12 cellular contexts compared by ENCODE assay signal in genomic region chr7:157219154-157219553, GRCh38.
DNase-seq lines count a peak whose midpoint lies in the region; ATAC-seq and TF ChIP-seq lines count a peak whose summit lies in the region.
"Had no signal": no experiment of that assay in that cellular context is flagged by ENCODE, and none has a peak within 500 bp of the region (broad histone marks: within the 10 kb centered on the region; RNA-seq: fewer than 3 reads in every experiment).

No MANE protein-coding gene starts in this region.

- H3K27ac Mint-ChIP-seq in neural progenitor cell, result no peak overlapping the region

- H3K27ac ChIP-seq in neural progenitor cell, result no peak overlapping the region

- no peak overlapping the region for H3K4me2 ChIP-seq in neural progenitor cell

- TF ChIP-seq CTCF in neural progenitor cell (IDR thresholded peaks at IDR 0.05) (no peak), mucosa of descending colon (IDR thresholded peaks at IDR 0.05) (no peak)

- H2AFZ ChIP-seq in neural progenitor cell (replicated peaks), result no peak overlapping the region

- intact Hi-C loops in mucosa of descending colon (cut with DNase I, micrococcal nuclease), result no loop called here

- H3K36me3 ChIP-seq in neural progenitor cell (no peaks in the 10 kb centered on the region), mucosa of descending colon (ENCODE audit: low read depth) (peaks cover 3% of the 10 kb centered on the region)

- H3K4me1 ChIP-seq in neural progenitor cell, result no peaks in the 10 kb centered on the region
- H3K4me1 ChIP-seq in mucosa of descending colon (ENCODE audit: low read depth), result no peaks in the 10 kb centered on the region
- H3K4me1 ChIP-seq: BE2C had no signal

- H3K4me3 ChIP-seq in neural progenitor cell (no peak overlapping the region), mucosa of descending colon (no peak overlapping the region)

- no peaks in the 10 kb centered on the region for H3K27me3 ChIP-seq in neural progenitor cell
- H3K27me3 ChIP-seq: BE2C had no signal

- H4K20me1 ChIP-seq in neural progenitor cell (ENCODE audit: low read depth), result no peaks in the 10 kb centered on the region

- no peaks in the 10 kb centered on the region for H3K79me2 ChIP-seq in neural progenitor cell (ENCODE audit: low read depth)

- ATAC-seq in GM18498 (IDR thresholded peaks at IDR 0.05; ENCODE audit: unreplicated experiment) (peak; percentile 94), GM19463 (IDR thresholded peaks at IDR 0.05; ENCODE audit: unreplicated experiment) (peak; percentile 79), HG02938 (IDR thresholded peaks at IDR 0.05; ENCODE audit: unreplicated experiment) (peak; percentile 68), mucosa of descending colon (no peak), HG03439 (IDR thresholded peaks at IDR 0.05; ENCODE audit: unreplicated experiment) (no peak)
- ATAC-seq: naive thymus-derived CD4-positive, alpha-beta T cell had no signal

- no peaks in the 10 kb centered on the region for H3K9me3 Mint-ChIP-seq in neural progenitor cell
- H3K9me3 Mint-ChIP-seq: naive thymus-derived CD4-positive, alpha-beta T cell had no signal

- H3K4me1 Mint-ChIP-seq in neural progenitor cell, result no peaks in the 10 kb centered on the region
- H3K4me1 Mint-ChIP-seq: naive thymus-derived CD4-positive, alpha-beta T cell had no signal

- H3K27me3 Mint-ChIP-seq in neural progenitor cell (ENCODE audit: insufficient read depth, low read depth), result peaks cover 4% of the 10 kb centered on the region
- H3K27me3 Mint-ChIP-seq: naive thymus-derived CD4-positive, alpha-beta T cell had no signal

- H3K4me3 Mint-ChIP-seq in neural progenitor cell, result no peak overlapping the region

- DNase-seq in NCI-H2029 treated with DMSO at 0.1 percent for 48 hours (lab: John Stamatoyannopoulos, UW), result peak; percentile 15
- DNase-seq in activated CD4-positive, alpha-beta T cell treated with anti-CD3 and anti-CD28 coated beads for 4 hours, result no peak
- DNase-seq in neural progenitor cell (ENCODE audit: low spot score), result no peak
- no peak for DNase-seq in mucosa of descending colon
- DNase-seq: BE2C; cortex of kidney; naive thymus-derived CD4-positive, alpha-beta T cell; NCI-H1092 treated with DMSO at 0.1 percent for 48 hours had no signal

- peaks cover 8% of the 10 kb centered on the region for H3K36me3 Mint-ChIP-seq in neural progenitor cell

- H3K9me3 ChIP-seq in neural progenitor cell (ENCODE audit: low read depth) (no peaks in the 10 kb centered on the region), mucosa of descending colon (no peaks in the 10 kb centered on the region)
- H3K9me3 ChIP-seq: BE2C had no signal

- H3K9ac ChIP-seq in neural progenitor cell, result no peak overlapping the region

- H3F3A ChIP-seq in neural progenitor cell (ENCODE audit: low read depth), result no peaks in the 10 kb centered on the region

Comparison
In these comparisons a context has a peak if more than half of its experiments do, and no peak if none do; other contexts are left out.
1. ATAC-seq: peak in GM18498 (single experiment), GM19463 (single experiment) and HG02938 (single experiment); none in mucosa of descending colon (single experiment) and HG03439 (single experiment).